Comparison of ENCODE assay signal across 1 cellular context in the genomic region with DNA sequence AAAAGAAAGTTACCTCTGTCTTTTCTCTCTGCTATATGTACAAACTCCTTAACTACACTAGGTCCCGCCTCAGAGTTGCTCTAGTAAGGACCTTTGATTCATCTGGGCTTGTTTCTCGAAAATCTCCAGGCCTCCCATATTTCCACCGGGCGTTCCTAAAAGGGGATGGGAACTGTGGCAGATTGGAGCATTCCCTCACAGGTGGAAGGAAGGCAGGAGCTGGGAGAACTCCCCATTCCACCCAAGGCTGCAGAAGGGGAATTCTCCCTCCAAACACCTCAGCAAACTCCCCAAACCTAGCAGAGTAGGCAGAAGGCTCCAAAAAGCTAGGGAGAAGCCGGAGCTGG.
TF ChIP-seq lines count a peak whose summit lies in the region.

No MANE protein-coding gene starts in this region.

TF ChIP-seq in SK-N-SH, 30 proteins besides CTCF, POLR2A, EP300 and RAD21:
- TF ChIP-seq NFIC (IDR thresholded peaks at IDR 0.05; ENCODE audit: borderline replicate concordance): no peak
- TF ChIP-seq, protein P1, sequence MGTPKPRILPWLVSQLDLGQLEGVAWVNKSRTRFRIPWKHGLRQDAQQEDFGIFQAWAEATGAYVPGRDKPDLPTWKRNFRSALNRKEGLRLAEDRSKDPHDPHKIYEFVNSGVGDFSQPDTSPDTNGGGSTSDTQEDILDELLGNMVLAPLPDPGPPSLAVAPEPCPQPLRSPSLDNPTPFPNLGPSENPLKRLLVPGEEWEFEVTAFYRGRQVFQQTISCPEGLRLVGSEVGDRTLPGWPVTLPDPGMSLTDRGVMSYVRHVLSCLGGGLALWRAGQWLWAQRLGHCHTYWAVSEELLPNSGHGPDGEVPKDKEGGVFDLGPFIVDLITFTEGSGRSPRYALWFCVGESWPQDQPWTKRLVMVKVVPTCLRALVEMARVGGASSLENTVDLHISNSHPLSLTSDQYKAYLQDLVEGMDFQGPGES (IDR thresholded peaks at IDR 0.05; ENCODE audit: low read depth, low read length): no peak
- TF ChIP-seq TAF1 (IDR thresholded peaks at IDR 0.05; ENCODE audit: borderline replicate concordance, low read depth, low read length): no peak
- no peak for TF ChIP-seq FOXJ3 (CRISPR knock-in tag; IDR thresholded peaks at IDR 0.05)
- TF ChIP-seq MXI1 (IDR thresholded peaks at IDR 0.05; ENCODE audit: low read depth, low read length): no peak
- no peak for TF ChIP-seq CHD2 (IDR thresholded peaks at IDR 0.05; ENCODE audit: low read length, partially characterized antibody)
- TF ChIP-seq EZH2phosphoT487 (IDR thresholded peaks at IDR 0.05; ENCODE audit: borderline replicate concordance, low read depth): no peak
